In the genomic region with DNA sequence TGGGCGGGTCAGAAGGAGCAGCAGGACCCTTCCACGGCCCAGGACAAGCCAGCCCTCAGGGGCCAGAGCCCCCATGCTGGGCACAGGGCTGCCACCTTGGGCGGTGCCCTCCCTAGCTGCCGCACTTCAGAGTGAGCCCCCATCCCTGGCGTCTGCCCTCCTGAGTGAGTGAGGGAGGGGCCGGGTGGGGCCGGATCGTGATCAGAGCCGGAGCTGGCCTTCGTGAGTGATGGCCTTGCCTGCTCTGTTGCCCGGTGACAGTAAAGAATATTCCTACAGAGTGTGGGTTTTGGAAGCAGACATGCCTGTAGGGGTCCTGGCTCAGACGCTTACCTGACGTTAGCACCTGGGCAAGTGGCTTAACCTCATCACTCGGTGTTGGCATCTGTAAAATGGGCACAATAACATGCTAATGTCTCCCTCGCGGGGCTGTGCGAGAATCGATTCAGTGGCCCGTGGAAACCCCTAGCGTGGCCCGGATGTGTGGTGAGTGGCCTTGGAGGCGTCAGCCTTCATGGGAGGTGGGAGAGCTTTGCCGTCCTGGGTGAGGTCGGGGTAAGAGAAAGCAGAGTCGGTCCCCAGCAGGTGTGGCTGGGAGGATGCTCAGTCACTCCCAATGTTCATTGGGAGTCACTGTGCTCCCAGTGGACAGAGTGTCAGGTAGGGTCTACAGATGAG, we compare ENCODE assay signal across 1 cellular context.
TF ChIP-seq lines count a peak whose summit lies in the region.

No MANE protein-coding gene starts in this region.

TF ChIP-seq in H1, 55 proteins besides CTCF, POLR2A, EP300 and RAD21:
- no peak for TF ChIP-seq SIN3A (conservative IDR thresholded peaks at IDR 0.05 in 1 of 2, IDR thresholded peaks at IDR 0.05 in 1 of 2; ENCODE audit: low read depth in 1 of 2, low read length in 2 of 2)
- TF ChIP-seq GABPA (IDR thresholded peaks at IDR 0.05; ENCODE audit: borderline replicate concordance, insufficient read depth, low read length) = no peak
- TF ChIP-seq, protein P1, sequence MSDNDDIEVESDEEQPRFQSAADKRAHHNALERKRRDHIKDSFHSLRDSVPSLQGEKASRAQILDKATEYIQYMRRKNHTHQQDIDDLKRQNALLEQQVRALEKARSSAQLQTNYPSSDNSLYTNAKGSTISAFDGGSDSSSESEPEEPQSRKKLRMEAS (IDR thresholded peaks at IDR 0.05) = no peak
- no peak for TF ChIP-seq NRF1 (IDR thresholded peaks at IDR 0.05; ENCODE audit: low read depth, low read length)
- TF ChIP-seq SRF (IDR thresholded peaks at IDR 0.05; ENCODE audit: low read depth, low read length) = no peak
- TF ChIP-seq, protein P2, sequence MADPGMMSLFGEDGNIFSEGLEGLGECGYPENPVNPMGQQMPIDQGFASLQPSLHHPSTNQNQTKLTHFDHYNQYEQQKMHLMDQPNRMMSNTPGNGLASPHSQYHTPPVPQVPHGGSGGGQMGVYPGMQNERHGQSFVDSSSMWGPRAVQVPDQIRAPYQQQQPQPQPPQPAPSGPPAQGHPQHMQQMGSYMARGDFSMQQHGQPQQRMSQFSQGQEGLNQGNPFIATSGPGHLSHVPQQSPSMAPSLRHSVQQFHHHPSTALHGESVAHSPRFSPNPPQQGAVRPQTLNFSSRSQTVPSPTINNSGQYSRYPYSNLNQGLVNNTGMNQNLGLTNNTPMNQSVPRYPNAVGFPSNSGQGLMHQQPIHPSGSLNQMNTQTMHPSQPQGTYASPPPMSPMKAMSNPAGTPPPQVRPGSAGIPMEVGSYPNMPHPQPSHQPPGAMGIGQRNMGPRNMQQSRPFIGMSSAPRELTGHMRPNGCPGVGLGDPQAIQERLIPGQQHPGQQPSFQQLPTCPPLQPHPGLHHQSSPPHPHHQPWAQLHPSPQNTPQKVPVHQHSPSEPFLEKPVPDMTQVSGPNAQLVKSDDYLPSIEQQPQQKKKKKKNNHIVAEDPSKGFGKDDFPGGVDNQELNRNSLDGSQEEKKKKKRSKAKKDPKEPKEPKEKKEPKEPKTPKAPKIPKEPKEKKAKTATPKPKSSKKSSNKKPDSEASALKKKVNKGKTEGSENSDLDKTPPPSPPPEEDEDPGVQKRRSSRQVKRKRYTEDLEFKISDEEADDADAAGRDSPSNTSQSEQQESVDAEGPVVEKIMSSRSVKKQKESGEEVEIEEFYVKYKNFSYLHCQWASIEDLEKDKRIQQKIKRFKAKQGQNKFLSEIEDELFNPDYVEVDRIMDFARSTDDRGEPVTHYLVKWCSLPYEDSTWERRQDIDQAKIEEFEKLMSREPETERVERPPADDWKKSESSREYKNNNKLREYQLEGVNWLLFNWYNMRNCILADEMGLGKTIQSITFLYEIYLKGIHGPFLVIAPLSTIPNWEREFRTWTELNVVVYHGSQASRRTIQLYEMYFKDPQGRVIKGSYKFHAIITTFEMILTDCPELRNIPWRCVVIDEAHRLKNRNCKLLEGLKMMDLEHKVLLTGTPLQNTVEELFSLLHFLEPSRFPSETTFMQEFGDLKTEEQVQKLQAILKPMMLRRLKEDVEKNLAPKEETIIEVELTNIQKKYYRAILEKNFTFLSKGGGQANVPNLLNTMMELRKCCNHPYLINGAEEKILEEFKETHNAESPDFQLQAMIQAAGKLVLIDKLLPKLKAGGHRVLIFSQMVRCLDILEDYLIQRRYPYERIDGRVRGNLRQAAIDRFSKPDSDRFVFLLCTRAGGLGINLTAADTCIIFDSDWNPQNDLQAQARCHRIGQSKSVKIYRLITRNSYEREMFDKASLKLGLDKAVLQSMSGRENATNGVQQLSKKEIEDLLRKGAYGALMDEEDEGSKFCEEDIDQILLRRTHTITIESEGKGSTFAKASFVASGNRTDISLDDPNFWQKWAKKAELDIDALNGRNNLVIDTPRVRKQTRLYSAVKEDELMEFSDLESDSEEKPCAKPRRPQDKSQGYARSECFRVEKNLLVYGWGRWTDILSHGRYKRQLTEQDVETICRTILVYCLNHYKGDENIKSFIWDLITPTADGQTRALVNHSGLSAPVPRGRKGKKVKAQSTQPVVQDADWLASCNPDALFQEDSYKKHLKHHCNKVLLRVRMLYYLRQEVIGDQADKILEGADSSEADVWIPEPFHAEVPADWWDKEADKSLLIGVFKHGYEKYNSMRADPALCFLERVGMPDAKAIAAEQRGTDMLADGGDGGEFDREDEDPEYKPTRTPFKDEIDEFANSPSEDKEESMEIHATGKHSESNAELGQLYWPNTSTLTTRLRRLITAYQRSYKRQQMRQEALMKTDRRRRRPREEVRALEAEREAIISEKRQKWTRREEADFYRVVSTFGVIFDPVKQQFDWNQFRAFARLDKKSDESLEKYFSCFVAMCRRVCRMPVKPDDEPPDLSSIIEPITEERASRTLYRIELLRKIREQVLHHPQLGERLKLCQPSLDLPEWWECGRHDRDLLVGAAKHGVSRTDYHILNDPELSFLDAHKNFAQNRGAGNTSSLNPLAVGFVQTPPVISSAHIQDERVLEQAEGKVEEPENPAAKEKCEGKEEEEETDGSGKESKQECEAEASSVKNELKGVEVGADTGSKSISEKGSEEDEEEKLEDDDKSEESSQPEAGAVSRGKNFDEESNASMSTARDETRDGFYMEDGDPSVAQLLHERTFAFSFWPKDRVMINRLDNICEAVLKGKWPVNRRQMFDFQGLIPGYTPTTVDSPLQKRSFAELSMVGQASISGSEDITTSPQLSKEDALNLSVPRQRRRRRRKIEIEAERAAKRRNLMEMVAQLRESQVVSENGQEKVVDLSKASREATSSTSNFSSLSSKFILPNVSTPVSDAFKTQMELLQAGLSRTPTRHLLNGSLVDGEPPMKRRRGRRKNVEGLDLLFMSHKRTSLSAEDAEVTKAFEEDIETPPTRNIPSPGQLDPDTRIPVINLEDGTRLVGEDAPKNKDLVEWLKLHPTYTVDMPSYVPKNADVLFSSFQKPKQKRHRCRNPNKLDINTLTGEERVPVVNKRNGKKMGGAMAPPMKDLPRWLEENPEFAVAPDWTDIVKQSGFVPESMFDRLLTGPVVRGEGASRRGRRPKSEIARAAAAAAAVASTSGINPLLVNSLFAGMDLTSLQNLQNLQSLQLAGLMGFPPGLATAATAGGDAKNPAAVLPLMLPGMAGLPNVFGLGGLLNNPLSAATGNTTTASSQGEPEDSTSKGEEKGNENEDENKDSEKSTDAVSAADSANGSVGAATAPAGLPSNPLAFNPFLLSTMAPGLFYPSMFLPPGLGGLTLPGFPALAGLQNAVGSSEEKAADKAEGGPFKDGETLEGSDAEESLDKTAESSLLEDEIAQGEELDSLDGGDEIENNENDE (IDR thresholded peaks at IDR 0.05; ENCODE audit: insufficient replicate concordance, low read length) = no peak
- no peak for TF ChIP-seq SIRT6 (IDR thresholded peaks at IDR 0.05; ENCODE audit: low read length)
- TF ChIP-seq JUN (IDR thresholded peaks at IDR 0.05; ENCODE audit: low read depth, low read length) = no peak
- TF ChIP-seq TCF12 (IDR thresholded peaks at IDR 0.05; ENCODE audit: low read depth, low read length) = no peak
- no peak for TF ChIP-seq NANOG (IDR thresholded peaks at IDR 0.05; ENCODE audit: insufficient read depth, low read depth, low read length, poor library complexity, severe bottlenecking)
- TF ChIP-seq TAF1 (IDR thresholded peaks at IDR 0.05; ENCODE audit: low read depth, low read length) = no peak
- TF ChIP-seq HDAC6 (IDR thresholded peaks at IDR 0.05; ENCODE audit: low read depth, low read length) = no peak
- TF ChIP-seq POLR2AphosphoS5 (IDR thresholded peaks at IDR 0.05; ENCODE audit: low read depth, low read length) = no peak
- TF ChIP-seq, protein P3, sequence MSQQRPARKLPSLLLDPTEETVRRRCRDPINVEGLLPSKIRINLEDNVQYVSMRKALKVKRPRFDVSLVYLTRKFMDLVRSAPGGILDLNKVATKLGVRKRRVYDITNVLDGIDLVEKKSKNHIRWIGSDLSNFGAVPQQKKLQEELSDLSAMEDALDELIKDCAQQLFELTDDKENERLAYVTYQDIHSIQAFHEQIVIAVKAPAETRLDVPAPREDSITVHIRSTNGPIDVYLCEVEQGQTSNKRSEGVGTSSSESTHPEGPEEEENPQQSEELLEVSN (IDR thresholded peaks at IDR 0.05) = no peak
- no peak for TF ChIP-seq SP4 (IDR thresholded peaks at IDR 0.05; ENCODE audit: low read length)
